In the genomic region with DNA sequence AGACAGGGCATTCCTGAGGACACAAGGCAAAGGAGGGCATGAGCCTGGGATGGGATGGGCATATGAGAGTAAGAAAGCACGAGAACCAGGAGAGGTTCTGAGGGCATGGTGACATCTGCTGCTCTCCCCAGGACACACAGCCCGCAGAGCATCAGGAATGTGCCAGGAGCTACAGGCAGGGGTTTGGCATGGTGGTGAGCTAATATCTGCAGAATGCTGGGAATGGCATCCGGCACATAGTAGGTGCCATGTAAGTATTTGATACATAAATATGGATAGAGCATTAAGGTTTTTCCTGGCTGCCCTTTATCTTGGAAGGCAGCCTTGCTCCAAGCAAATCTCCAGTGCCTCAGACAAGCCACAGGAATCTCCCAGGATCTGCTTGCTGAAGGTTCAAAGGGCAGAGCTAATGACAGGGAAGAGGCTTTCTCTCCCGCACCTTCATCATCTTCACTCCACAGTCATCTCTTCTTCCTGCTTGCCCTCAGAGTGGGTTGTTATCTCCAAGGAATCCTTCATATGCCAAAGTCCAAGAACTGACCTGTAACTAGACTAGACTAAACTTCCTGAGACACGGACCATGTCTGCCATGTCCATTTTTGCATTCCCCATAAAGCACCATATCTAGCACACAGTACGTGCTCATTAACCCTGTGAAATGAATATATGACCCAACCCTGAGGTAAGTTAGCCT, we compare ENCODE assay signal across 1 cellular context.
TF ChIP-seq lines count a peak whose summit lies in the region.

No MANE protein-coding gene starts in this region.

TF ChIP-seq in H1, 55 proteins besides CTCF, POLR2A, EP300 and RAD21 (continued from another document):
- TF ChIP-seq CREB1 (IDR thresholded peaks at IDR 0.05) (no peak), POU5F1 (IDR thresholded peaks at IDR 0.05; ENCODE audit: low read depth, low read length) (no peak), SUZ12 (IDR thresholded peaks at IDR 0.05; ENCODE audit: low read length) (no peak), SP4 (IDR thresholded peaks at IDR 0.05; ENCODE audit: low read length) (no peak), HDAC6 (IDR thresholded peaks at IDR 0.05; ENCODE audit: low read depth, low read length) (no peak), SRF (IDR thresholded peaks at IDR 0.05; ENCODE audit: low read depth, low read length) (no peak), SIN3A (conservative IDR thresholded peaks at IDR 0.05 in 1 of 2, IDR thresholded peaks at IDR 0.05 in 1 of 2; ENCODE audit: low read depth in 1 of 2, low read length in 2 of 2) (no peak), NRF1 (IDR thresholded peaks at IDR 0.05; ENCODE audit: low read depth, low read length) (no peak), SIRT6 (IDR thresholded peaks at IDR 0.05; ENCODE audit: low read length) (no peak), KDM1A (IDR thresholded peaks at IDR 0.05; ENCODE audit: borderline replicate concordance, low read length) (no peak)
